9 cellular contexts compared by ENCODE assay signal in the genomic region with DNA sequence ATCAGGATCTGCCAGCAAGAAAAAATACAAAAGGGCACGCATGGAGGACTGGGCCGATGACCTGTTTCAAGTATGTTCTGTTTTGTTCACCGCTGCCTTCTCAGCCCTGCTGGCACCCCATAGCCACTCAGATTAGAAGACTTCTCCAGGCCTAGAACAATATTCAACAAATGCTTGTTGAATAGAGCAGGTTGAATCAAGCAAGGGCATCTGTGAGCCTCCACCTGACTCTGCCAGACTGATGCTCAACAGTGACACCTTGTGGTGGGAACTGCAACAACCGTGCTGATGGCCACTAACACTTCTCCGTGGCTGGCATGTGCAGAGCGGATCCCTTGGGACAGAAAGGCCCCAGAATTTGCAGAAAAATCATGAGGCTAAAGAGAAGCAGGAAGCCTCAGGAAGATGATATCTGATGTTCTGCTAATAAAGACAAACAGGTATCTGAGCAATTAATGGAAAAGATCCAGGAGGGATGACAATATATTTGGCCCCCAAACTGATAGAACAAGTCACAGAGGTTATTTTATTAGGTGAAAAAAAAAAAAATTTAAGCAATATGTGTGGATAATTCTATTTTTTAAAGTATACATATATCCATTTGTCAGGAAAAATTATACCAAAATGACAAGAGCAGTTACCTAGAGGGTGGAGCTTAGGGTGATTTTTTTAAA.
A peak's percentile ranks its signal among the peaks of the same experiment; 100 is the strongest.
DNase-seq lines count a peak whose midpoint lies in the region; ATAC-seq, FAIRE-seq and TF ChIP-seq lines count a peak whose summit lies in the region.
"Had no signal": no experiment of that assay in that cellular context is flagged by ENCODE, and none has a peak within 500 bp of the region (broad histone marks: within the 10 kb centered on the region; RNA-seq: fewer than 3 reads in every experiment).

No MANE protein-coding gene starts in this region.

- in situ Hi-C loops in HepG2 (cut with HindIII; ENCODE audit: extremely low pct_ligation_motif_present, low pct_unique_long_range_greater_than_20kb): no loop called here

- CTCF ChIA-PET in HepG2 (lab: Yijun Ruan, JAX; ENCODE audit: low intra/inter-chr PET ratio, low total read pairs): interaction anchor here (1.0 kb wide), 1 partner anchor 488 kb away, joined by 3 read pairs; no protein-coding TSS in a partner anchor

- no peaks in the 10 kb centered on the region for H4K20me1 ChIP-seq in DND-41 (ENCODE audit: insufficient read depth, low read length)
- no peaks in the 10 kb centered on the region for H4K20me1 ChIP-seq in OCI-LY1 (ENCODE audit: insufficient read depth, low read length)
- no peaks in the 10 kb centered on the region for H4K20me1 ChIP-seq in HepG2 (ENCODE audit: insufficient read depth, low read length)

- H3F3A ChIP-seq in OCI-LY1 (ENCODE audit: insufficient read depth, low read length): no peaks in the 10 kb centered on the region

- no peak overlapping the region for H3K9ac ChIP-seq in DND-41 (ENCODE audit: low read depth, low read length)
- H3K9ac ChIP-seq in OCI-LY1 (ENCODE audit: low read length): no peak overlapping the region
- H3K9ac ChIP-seq in HepG2 (ENCODE audit: insufficient read depth, low read depth, low read length): no peak overlapping the region

- DNase-seq in DND-41 (peak; percentile 63), HT-29 (ENCODE audit: low spot score) (peak; percentile 77), adrenal gland (peak in 4 of 7 donors; percentile 15 to 70 (median 26)), HepG2 (ENCODE audit: low spot score) (peak; percentile 38), thyroid gland (peak; percentile 47 to 61)
- DNase-seq: activated B cell treated with CpG ODN at 0.5 μM for 24 hours had no signal

- peak; percentile 77 for FAIRE-seq in HepG2 (lab: Jason Lieb, UNC)

- intact Hi-C loops in adrenal gland (cut with DNase I): no loop called here
- intact Hi-C loops in HepG2 (cut with micrococcal nuclease; ENCODE audit: unreplicated experiment): loop anchor here (5.0 kb wide), 2 partner anchors 622 to 642 kb away; no protein-coding TSS in a partner anchor
- intact Hi-C loops in thyroid gland (cut with DNase I): no loop called here

- ATAC-seq in DND-41 (ENCODE audit: insufficient read depth, low read depth): peak; percentile 82
- peak; percentile 67 for ATAC-seq in HepG2
- ATAC-seq in GM19023 (IDR thresholded peaks at IDR 0.05; ENCODE audit: unreplicated experiment): no peak
- no peak for ATAC-seq in HG02759 (IDR thresholded peaks at IDR 0.05; ENCODE audit: unreplicated experiment)

- TF ChIP-seq RAD21 in HepG2 (CRISPR knock-in tag; IDR thresholded peaks at IDR 0.05): no peak

- no peak overlapping the region for H2AFZ ChIP-seq in DND-41 (ENCODE audit: low read depth, low read length)
- no peak overlapping the region for H2AFZ ChIP-seq in OCI-LY1 (ENCODE audit: low read length)
- H2AFZ ChIP-seq in HepG2 (ENCODE audit: low read length): no peak overlapping the region

- TF ChIP-seq POLR2A in adrenal gland (IDR thresholded peaks at IDR 0.05) (no peak), HepG2 (IDR thresholded peaks at IDR 0.05; ENCODE audit: insufficient read depth in 1 of 2, low read depth in 2 of 2, low read length in 2 of 2) (no peak), thyroid gland (IDR thresholded peaks at IDR 0.05) (no peak)

- no peaks in the 10 kb centered on the region for H3K27me3 ChIP-seq in DND-41 (ENCODE audit: insufficient read depth, low read length, poor library complexity)
- H3K27me3 ChIP-seq in OCI-LY1 (ENCODE audit: insufficient read depth, low read length): no peaks in the 10 kb centered on the region
- no peaks in the 10 kb centered on the region for H3K27me3 ChIP-seq in adrenal gland
- H3K27me3 ChIP-seq in HepG2 (ENCODE audit: control insufficient read depth in 1 of 2, insufficient read depth in 2 of 2, low read length in 2 of 2): no peaks in the 10 kb centered on the region
- no peaks in the 10 kb centered on the region for H3K27me3 ChIP-seq in thyroid gland

- 49 to 56% (median 53%) methylated on average over 5 to 6 of the region's 6 CpGs for WGBS in adrenal gland, 4 donors
- 57% methylated on average over 6 of the region's 6 CpGs for WGBS in HepG2 (ENCODE audit: low lambda C conversion rate)
- 56 to 59% methylated on average over 6 of the region's 6 CpGs for WGBS in thyroid gland, 2 donors

- no TSS peak for BruUV-seq in HepG2 (replicated peaks; lab: Mats Ljungman, UMichigan)

- TF ChIP-seq CTCF in DND-41 (IDR thresholded peaks at IDR 0.05; ENCODE audit: borderline replicate concordance, extremely low read depth, low read length, poor library complexity, severe bottlenecking) (peak; percentile 90), OCI-LY1 (IDR thresholded peaks at IDR 0.05; ENCODE audit: low read length) (peak; percentile 78), adrenal gland (IDR thresholded peaks at IDR 0.05) (peak; percentile 14 to 49 (median 30)), HepG2 (CRISPR knock-in tag; IDR thresholded peaks at IDR 0.05) (peak; percentile 73), thyroid gland (IDR thresholded peaks at IDR 0.05) (peak; percentile 25 to 73 (median 40))

- H3K4me3 ChIP-seq in DND-41 (ENCODE audit: low read depth in 1 of 2, low read length in 2 of 2) (no peak overlapping the region), OCI-LY1 (ENCODE audit: low read depth, low read length, poor library complexity, severe bottlenecking) (no peak overlapping the region), adrenal gland (no peak overlapping the region), HepG2 (replicated peaks in 1 of 3; ENCODE audit: insufficient read depth in 1 of 3, low read depth in 2 of 3, low read length in 3 of 3) (no peak overlapping the region), thyroid gland (replicated peaks in 1 of 3) (no peak overlapping the region)

- H3K36me3 ChIP-seq in DND-41 (ENCODE audit: insufficient read depth, low read length): no peaks in the 10 kb centered on the region
- no peaks in the 10 kb centered on the region for H3K36me3 ChIP-seq in OCI-LY1 (ENCODE audit: insufficient read depth, low read length)
- H3K36me3 ChIP-seq in adrenal gland (replicated peaks in 1 of 2): no peaks in the 10 kb centered on the region
- no peaks in the 10 kb centered on the region for H3K36me3 ChIP-seq in HepG2 (replicated peaks in 1 of 2; ENCODE audit: control insufficient read depth in 1 of 2, insufficient read depth in 2 of 2, low read length in 2 of 2)
- no peaks in the 10 kb centered on the region for H3K36me3 ChIP-seq in thyroid gland

- H3K9me3 ChIP-seq in DND-41 (ENCODE audit: insufficient read depth, low read length, severe bottlenecking): no peaks in the 10 kb centered on the region
- peaks cover 6% of the 10 kb centered on the region; the same call in 1 of the 2 replicates for H3K9me3 ChIP-seq in OCI-LY1 (ENCODE audit: low read length)
- H3K9me3 ChIP-seq in adrenal gland (replicated peaks in 1 of 3): no peaks in the 10 kb centered on the region
- H3K9me3 ChIP-seq in HepG2 (ENCODE audit: low read length): peaks cover 6% of the 10 kb centered on the region; the same call in 1 of the 2 replicates
- no peaks in the 10 kb centered on the region for H3K9me3 ChIP-seq in thyroid gland

- H3K27ac ChIP-seq in DND-41 (ENCODE audit: low read length): no peak overlapping the region
- H3K27ac ChIP-seq in OCI-LY1 (ENCODE audit: low read depth, low read length, poor library complexity, severe bottlenecking): no peak overlapping the region
- H3K27ac ChIP-seq in adrenal gland: no peak overlapping the region
- H3K27ac ChIP-seq in HepG2 (ENCODE audit: extremely low read length, insufficient read depth, low read length): no peak overlapping the region
- no peak overlapping the region for H3K27ac ChIP-seq in thyroid gland

- TF ChIP-seq EP300 in HepG2 (IDR thresholded peaks at IDR 0.05; ENCODE audit: low read depth in 2 of 2, low read length in 2 of 2) (no peak), HepG2 (CRISPR knock-in tag; IDR thresholded peaks at IDR 0.05; ENCODE audit: borderline replicate concordance) (no peak)

- H3K4me1 ChIP-seq in DND-41 (ENCODE audit: insufficient read depth, low read length) (no peaks in the 10 kb centered on the region), OCI-LY1 (ENCODE audit: insufficient read depth, low read length, severe bottlenecking) (no peaks in the 10 kb centered on the region), adrenal gland (replicated peaks in 1 of 2) (no peaks in the 10 kb centered on the region), HepG2 (ENCODE audit: insufficient read depth, low read length) (peaks cover 15% of the 10 kb centered on the region), thyroid gland (no peaks in the 10 kb centered on the region)

- H3K9me2 ChIP-seq in OCI-LY1 (ENCODE audit: low read depth, low read length): no peaks in the 10 kb centered on the region

- POLR2A ChIA-PET in HepG2 (lab: Yijun Ruan, JAX): no interaction called here

- H3K4me2 ChIP-seq in DND-41 (ENCODE audit: insufficient read depth, low read length): no peak overlapping the region
- no peak overlapping the region for H3K4me2 ChIP-seq in OCI-LY1 (ENCODE audit: low read length)
- H3K4me2 ChIP-seq in HepG2 (ENCODE audit: low read depth, low read length): no peak overlapping the region

- no peaks in the 10 kb centered on the region for H3K79me2 ChIP-seq in DND-41 (ENCODE audit: insufficient read depth, low read length)
- no peaks in the 10 kb centered on the region for H3K79me2 ChIP-seq in OCI-LY1 (ENCODE audit: insufficient read depth, low read length)
- no peaks in the 10 kb centered on the region for H3K79me2 ChIP-seq in HepG2 (ENCODE audit: insufficient read depth, low read length)

TF ChIP-seq in HepG2, 621 proteins besides CTCF, POLR2A, EP300 and RAD21:
- no peak for TF ChIP-seq ZNF264 (CRISPR knock-in tag; IDR thresholded peaks at IDR 0.05)
- TF ChIP-seq XRCC5 (optimal IDR thresholded peaks at IDR 0.05; ENCODE audit: low read length): peak; percentile 35

Comparison
In these comparisons a context has a peak if more than half of its experiments do, and no peak if none do; other contexts are left out.
1. ATAC-seq: peak in DND-41 (single experiment) and HepG2 (single experiment); none in GM19023 (single experiment) and HG02759 (single experiment).
2. DNase-seq: peak in every context shown above with its lines; median percentile 77 in HT-29; 63 in DND-41; 54 in thyroid gland; 38 in HepG2; 26 in adrenal gland.
3. CTCF ChIP-seq: peak in every context shown above with its lines; median percentile 90 in DND-41; 78 in OCI-LY1; 73 in HepG2; 40 in thyroid gland; 30 in adrenal gland.